26 cellular contexts compared by ENCODE assay signal in the genomic region with DNA sequence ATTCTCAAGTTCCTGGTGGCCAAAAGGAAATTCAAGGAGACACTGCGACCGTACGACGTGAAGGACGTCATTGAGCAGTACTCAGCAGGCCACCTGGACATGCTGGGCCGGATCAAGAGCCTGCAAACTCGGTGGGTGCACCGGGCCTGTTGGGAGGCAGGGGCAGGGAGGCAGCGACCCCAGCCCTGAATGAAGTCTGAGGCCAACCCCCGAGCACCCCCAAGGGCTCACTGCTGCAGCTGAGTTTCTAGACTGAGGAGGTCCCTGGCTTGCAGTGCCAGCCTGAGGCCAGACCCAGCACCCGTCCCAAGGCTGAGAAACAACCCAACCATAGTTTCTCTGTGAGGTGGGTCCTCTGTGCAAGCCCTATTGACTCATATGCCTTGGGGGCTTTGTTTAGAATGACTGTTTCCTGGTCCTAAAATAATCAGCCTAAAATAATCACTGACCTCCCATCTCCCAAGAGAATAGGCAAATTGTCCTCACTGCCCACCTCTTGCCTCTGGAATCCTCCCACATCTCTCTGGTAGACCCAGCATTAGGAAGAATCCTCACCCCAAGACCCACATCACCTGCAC. TPM values are rescaled to one million over a fixed set of nuclear protein-coding genes. Genes with fewer than 3 reads are reported as not detected.
DNase-seq lines count a peak whose midpoint lies in the region; ATAC-seq and TF ChIP-seq lines count a peak whose summit lies in the region.
"Had no signal": no experiment of that assay in that cellular context is flagged by ENCODE, and none has a peak within 500 bp of the region (broad histone marks: within the 10 kb centered on the region; RNA-seq: fewer than 3 reads in every experiment).

No MANE protein-coding gene starts in this region.

- intact Hi-C loops in posterior vena cava (cut with DNase I), result loop anchor here in 1 of 2 donors (10.0 kb wide), 1 partner anchor 210 kb away; no protein-coding TSS in a partner anchor
- intact Hi-C loops in sigmoid colon (cut with DNase I), result no loop called here

- H3K9me3 ChIP-seq in sigmoid colon, result no peaks in the 10 kb centered on the region
- H3K9me3 ChIP-seq: BE2C had no signal

- no peak for TF ChIP-seq EP300 in sigmoid colon (IDR thresholded peaks at IDR 0.05)

- DNase-seq in EH (ENCODE audit: low read depth) (peak; percentile 27), RPMI7951 (ENCODE audit: low read depth) (peak; percentile 39), islet precursor cell (peak; percentile 63), posterior vena cava (ENCODE audit: low spot score) (peak; percentile 32), sigmoid colon (no peak)
- no peak for DNase-seq in activated CD4-positive, alpha-beta T cell treated with anti-CD3 and anti-CD28 coated beads, Interleukin-2, amount 50 U/mL, for 1 hour
- DNase-seq: 8988T; ACHN; BE2C; Calu3; CD8-positive, alpha-beta memory T cell; DMS79 treated with DMSO at 0.1 percent for 48 hours; GOT3; HCEC 1CT; KG1; MM.1S; NCI-H1048; NCI-H1417; NCI-H1694; NCI-H2029 treated with DMSO at 0.1 percent for 48 hours; NCI-H2227 treated with DMSO at 0.1 percent for 48 hours; NCI-H69; SHP77 had no signal

- 87 to 93% methylated on average over 11 of the region's 11 CpGs for WGBS in sigmoid colon, 2 donors

- H3K27me3 ChIP-seq in sigmoid colon, result no peaks in the 10 kb centered on the region
- H3K27me3 ChIP-seq: BE2C had no signal

- H3K36me3 ChIP-seq in sigmoid colon, result peaks cover 14 to 82% (median 23%) of the 10 kb centered on the region in 4 donors
- H3K36me3 ChIP-seq: BE2C had no signal

- no peak for TF ChIP-seq CTCF in sigmoid colon (IDR thresholded peaks at IDR 0.05)

- no peak overlapping the region for H3K27ac ChIP-seq in sigmoid colon
- H3K27ac ChIP-seq: RWPE1 had no signal

- H3K4me3 ChIP-seq in sigmoid colon, result no peak overlapping the region

- ATAC-seq in SK-N-SH treated with all-trans-retinoic acid at 6 μM for 48 hours, result no peak

- TF ChIP-seq POLR2A in sigmoid colon (IDR thresholded peaks at IDR 0.05), result no peak

- no peaks in the 10 kb centered on the region for H3K4me1 ChIP-seq in sigmoid colon
- H3K4me1 ChIP-seq: BE2C had no signal

TF ChIP-seq in SK-N-SH treated with all-trans-retinoic acid at 6 μM for 48 hours, 23 proteins besides CTCF, POLR2A, EP300 and RAD21:
- TF ChIP-seq CSDC2 (CRISPR knock-in tag; IDR thresholded peaks at IDR 0.05) (no peak), TCF4 (CRISPR knock-in tag; IDR thresholded peaks at IDR 0.05; ENCODE audit: borderline replicate concordance) (no peak), ZNF8 (CRISPR knock-in tag; IDR thresholded peaks at IDR 0.05) (no peak), GLIS3 (CRISPR knock-in tag; IDR thresholded peaks at IDR 0.05) (no peak), PPARA (CRISPR knock-in tag; IDR thresholded peaks at IDR 0.05; ENCODE audit: borderline replicate concordance) (no peak), ZFP30 (CRISPR knock-in tag; IDR thresholded peaks at IDR 0.05) (no peak), ARNTL (CRISPR knock-in tag; IDR thresholded peaks at IDR 0.05; ENCODE audit: borderline replicate concordance, low read depth) (no peak), ZNF565 (CRISPR knock-in tag; conservative IDR thresholded peaks at IDR 0.05; ENCODE audit: low read depth) (no peak), BACH2 (CRISPR knock-in tag; IDR thresholded peaks at IDR 0.05; ENCODE audit: borderline replicate concordance) (no peak), ZNF70 (CRISPR knock-in tag; IDR thresholded peaks at IDR 0.05) (no peak), SNAI2 (CRISPR knock-in tag; IDR thresholded peaks at IDR 0.05) (no peak), TOX (CRISPR knock-in tag; IDR thresholded peaks at IDR 0.05; ENCODE audit: borderline replicate concordance) (no peak)
- TF ChIP-seq, protein P1, sequence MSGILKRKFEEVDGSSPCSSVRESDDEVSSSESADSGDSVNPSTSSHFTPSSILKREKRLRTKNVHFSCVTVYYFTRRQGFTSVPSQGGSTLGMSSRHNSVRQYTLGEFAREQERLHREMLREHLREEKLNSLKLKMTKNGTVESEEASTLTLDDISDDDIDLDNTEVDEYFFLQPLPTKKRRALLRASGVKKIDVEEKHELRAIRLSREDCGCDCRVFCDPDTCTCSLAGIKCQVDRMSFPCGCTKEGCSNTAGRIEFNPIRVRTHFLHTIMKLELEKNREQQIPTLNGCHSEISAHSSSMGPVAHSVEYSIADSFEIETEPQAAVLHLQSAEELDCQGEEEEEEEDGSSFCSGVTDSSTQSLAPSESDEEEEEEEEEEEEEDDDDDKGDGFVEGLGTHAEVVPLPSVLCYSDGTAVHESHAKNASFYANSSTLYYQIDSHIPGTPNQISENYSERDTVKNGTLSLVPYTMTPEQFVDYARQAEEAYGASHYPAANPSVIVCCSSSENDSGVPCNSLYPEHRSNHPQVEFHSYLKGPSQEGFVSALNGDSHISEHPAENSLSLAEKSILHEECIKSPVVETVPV (CRISPR knock-in tag; IDR thresholded peaks at IDR 0.05), result no peak
- TF ChIP-seq, protein P2, sequence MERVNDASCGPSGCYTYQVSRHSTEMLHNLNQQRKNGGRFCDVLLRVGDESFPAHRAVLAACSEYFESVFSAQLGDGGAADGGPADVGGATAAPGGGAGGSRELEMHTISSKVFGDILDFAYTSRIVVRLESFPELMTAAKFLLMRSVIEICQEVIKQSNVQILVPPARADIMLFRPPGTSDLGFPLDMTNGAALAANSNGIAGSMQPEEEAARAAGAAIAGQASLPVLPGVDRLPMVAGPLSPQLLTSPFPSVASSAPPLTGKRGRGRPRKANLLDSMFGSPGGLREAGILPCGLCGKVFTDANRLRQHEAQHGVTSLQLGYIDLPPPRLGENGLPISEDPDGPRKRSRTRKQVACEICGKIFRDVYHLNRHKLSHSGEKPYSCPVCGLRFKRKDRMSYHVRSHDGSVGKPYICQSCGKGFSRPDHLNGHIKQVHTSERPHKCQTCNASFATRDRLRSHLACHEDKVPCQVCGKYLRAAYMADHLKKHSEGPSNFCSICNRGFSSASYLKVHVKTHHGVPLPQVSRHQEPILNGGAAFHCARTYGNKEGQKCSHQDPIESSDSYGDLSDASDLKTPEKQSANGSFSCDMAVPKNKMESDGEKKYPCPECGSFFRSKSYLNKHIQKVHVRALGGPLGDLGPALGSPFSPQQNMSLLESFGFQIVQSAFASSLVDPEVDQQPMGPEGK (CRISPR knock-in tag; IDR thresholded peaks at IDR 0.05; ENCODE audit: borderline replicate concordance), result no peak
- TF ChIP-seq, protein P3, sequence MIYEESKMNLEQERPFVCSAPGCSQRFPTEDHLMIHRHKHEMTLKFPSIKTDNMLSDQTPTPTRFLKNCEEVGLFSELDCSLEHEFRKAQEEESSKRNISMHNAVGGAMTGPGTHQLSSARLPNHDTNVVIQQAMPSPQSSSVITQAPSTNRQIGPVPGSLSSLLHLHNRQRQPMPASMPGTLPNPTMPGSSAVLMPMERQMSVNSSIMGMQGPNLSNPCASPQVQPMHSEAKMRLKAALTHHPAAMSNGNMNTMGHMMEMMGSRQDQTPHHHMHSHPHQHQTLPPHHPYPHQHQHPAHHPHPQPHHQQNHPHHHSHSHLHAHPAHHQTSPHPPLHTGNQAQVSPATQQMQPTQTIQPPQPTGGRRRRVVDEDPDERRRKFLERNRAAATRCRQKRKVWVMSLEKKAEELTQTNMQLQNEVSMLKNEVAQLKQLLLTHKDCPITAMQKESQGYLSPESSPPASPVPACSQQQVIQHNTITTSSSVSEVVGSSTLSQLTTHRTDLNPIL (CRISPR knock-in tag; IDR thresholded peaks at IDR 0.05; ENCODE audit: low read depth), result no peak
- TF ChIP-seq, protein P4, sequence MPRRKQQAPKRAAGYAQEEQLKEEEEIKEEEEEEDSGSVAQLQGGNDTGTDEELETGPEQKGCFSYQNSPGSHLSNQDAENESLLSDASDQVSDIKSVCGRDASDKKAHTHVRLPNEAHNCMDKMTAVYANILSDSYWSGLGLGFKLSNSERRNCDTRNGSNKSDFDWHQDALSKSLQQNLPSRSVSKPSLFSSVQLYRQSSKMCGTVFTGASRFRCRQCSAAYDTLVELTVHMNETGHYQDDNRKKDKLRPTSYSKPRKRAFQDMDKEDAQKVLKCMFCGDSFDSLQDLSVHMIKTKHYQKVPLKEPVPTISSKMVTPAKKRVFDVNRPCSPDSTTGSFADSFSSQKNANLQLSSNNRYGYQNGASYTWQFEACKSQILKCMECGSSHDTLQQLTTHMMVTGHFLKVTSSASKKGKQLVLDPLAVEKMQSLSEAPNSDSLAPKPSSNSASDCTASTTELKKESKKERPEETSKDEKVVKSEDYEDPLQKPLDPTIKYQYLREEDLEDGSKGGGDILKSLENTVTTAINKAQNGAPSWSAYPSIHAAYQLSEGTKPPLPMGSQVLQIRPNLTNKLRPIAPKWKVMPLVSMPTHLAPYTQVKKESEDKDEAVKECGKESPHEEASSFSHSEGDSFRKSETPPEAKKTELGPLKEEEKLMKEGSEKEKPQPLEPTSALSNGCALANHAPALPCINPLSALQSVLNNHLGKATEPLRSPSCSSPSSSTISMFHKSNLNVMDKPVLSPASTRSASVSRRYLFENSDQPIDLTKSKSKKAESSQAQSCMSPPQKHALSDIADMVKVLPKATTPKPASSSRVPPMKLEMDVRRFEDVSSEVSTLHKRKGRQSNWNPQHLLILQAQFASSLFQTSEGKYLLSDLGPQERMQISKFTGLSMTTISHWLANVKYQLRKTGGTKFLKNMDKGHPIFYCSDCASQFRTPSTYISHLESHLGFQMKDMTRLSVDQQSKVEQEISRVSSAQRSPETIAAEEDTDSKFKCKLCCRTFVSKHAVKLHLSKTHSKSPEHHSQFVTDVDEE (CRISPR knock-in tag; IDR thresholded peaks at IDR 0.05), result no peak

RNA-seq across cellular contexts. Expression of a gene that starts 27.1 kb away (rescaled TPM):
- total RNA-seq in RPMI7951 (2014; rRNA removed; shearing (Covaris generic)), result 0.72 and 1.1 TPM in 2 replicates
- total RNA-seq in posterior vena cava (1 to 10 TPM; 8.3 to 9.5 TPM), sigmoid colon (10 to 100 TPM; 22.7 to 59.8 (median 36.9) TPM)
- polyA plus RNA-seq in sigmoid colon, result 1 to 10 TPM in 1 of 3 donors, not detected in 2; 3.0 TPM

RNA-seq across cellular contexts. Expression of a gene that starts 51.5 kb away (rescaled TPM):
- total RNA-seq in RPMI7951 (2014; rRNA removed; shearing (Covaris generic)), result not detected in 2 replicates
- total RNA-seq in posterior vena cava (10 to 100 TPM; 10.3 to 11.4 TPM), sigmoid colon (10 to 100 TPM in 1 of 4 donors, 1 to 10 TPM in 3; 4.8 to 10.8 (median 8.7) TPM)
- 1 to 10 TPM in 1 of 3 donors, under 1 TPM in 1, not detected in 1; 0.60 to 2.6 TPM for polyA plus RNA-seq in sigmoid colon
- polyA plus RNA-seq: CD14-positive monocyte; CD8-positive, alpha-beta memory T cell had no signal

Comparison
In these comparisons a context has a peak if more than half of its experiments do, and no peak if none do; other contexts are left out.
1. DNase-seq: peak in EH (single experiment), RPMI7951 (single experiment), islet precursor cell (single experiment) and posterior vena cava (single experiment); none in sigmoid colon (single experiment) and activated CD4-positive, alpha-beta T cell treated with anti-CD3 and anti-CD28 coated beads, Interleukin-2, amount 50 U/mL, for 1 hour (single experiment).